In genomic region chr7:12373580-12374263, GRCh38 we compare ENCODE assay signal across 29 cellular contexts. TPM values are rescaled to one million over a fixed set of nuclear protein-coding genes. Genes with fewer than 3 reads are reported as not detected.
"Had no signal": no experiment of that assay in that cellular context is flagged by ENCODE, and none has a peak within 500 bp of the region (broad histone marks: within the 10 kb centered on the region; RNA-seq: fewer than 3 reads in every experiment).

No MANE protein-coding gene starts in this region.

- H3K9me3 ChIP-seq: gastrocnemius medialis, lower lobe of right lung, neutrophil, right atrium auricular region, sigmoid colon, stomach, thyroid gland, vagina had no signal

- H3K4me1 ChIP-seq: esophagus muscularis mucosa, gastrocnemius medialis, lower lobe of right lung, parathyroid adenoma, sigmoid colon, stomach, thyroid gland, vagina had no signal

- H3K36me3 ChIP-seq: esophagus muscularis mucosa, gastrocnemius medialis, lower lobe of right lung, neutrophil, sigmoid colon, stomach, thyroid gland, vagina had no signal

- H3K27me3 ChIP-seq: esophagus muscularis mucosa, gastrocnemius medialis, neutrophil, right atrium auricular region, sigmoid colon, stomach, thyroid gland, vagina had no signal

- H3K9ac ChIP-seq: parathyroid adenoma had no signal

- H3K9me3 Mint-ChIP-seq: naive B cell; natural killer cell treated with Interleukin-12 subunit alpha and Interleukin-12 subunit beta and Interleukin-15 and Interleukin-18, amount 100 ng/mL, for 72 hours; neural crest cell; stimulated activated effector memory CD8-positive, alpha-beta T cell treated with anti-CD3 and anti-CD28 coated beads, Interleukin-12 subunit alpha, Interleukin-12 subunit beta, amount 100 ng/mL, for 72 hours had no signal

- DNase-seq: dermis blood vessel endothelial cell; effector memory CD4-positive, alpha-beta T cell; foreskin fibroblast; gastrocnemius medialis; head of caudate nucleus; left ventricle myocardium superior; lower lobe of right lung; naive B cell; sigmoid colon; stimulated activated CD4-positive, alpha-beta T cell treated with anti-CD3 and anti-CD28 coated beads, Interleukin-2, amount 100 ng/mL, for 24 hours; stimulated activated CD4-positive, alpha-beta T cell treated with anti-CD3 and anti-CD28 coated beads, Interleukin-4, amount 100 ng/mL, for 24 hours; stimulated activated naive CD4-positive, alpha-beta T cell treated with Interleukin-2 at 50 U/mL for 16 hours; stomach; thyroid gland; trophoblast cell had no signal

- FAIRE-seq: endothelial cell of umbilical vein had no signal

- H3K27ac Mint-ChIP-seq: naive B cell; natural killer cell treated with Interleukin-12 subunit alpha and Interleukin-12 subunit beta and Interleukin-15 and Interleukin-18, amount 100 ng/mL, for 72 hours; progenitor cell of endocrine pancreas; stimulated activated effector memory CD8-positive, alpha-beta T cell treated with anti-CD3 and anti-CD28 coated beads, Interleukin-12 subunit alpha, Interleukin-12 subunit beta, amount 100 ng/mL, for 72 hours had no signal

- H3K27me3 Mint-ChIP-seq: naive B cell, progenitor cell of endocrine pancreas had no signal

- H2AFZ ChIP-seq: parathyroid adenoma had no signal

- H3K4me3 ChIP-seq: coronary artery, esophagus muscularis mucosa, gastrocnemius medialis, lower lobe of right lung, right atrium auricular region, sigmoid colon, stomach, thyroid gland, vagina had no signal

- H3K4me1 Mint-ChIP-seq: naive B cell; neural crest cell; stimulated activated effector memory CD8-positive, alpha-beta T cell treated with anti-CD3 and anti-CD28 coated beads, Interleukin-12 subunit alpha, Interleukin-12 subunit beta, amount 100 ng/mL, for 72 hours had no signal

- H3K27ac ChIP-seq: coronary artery, esophagus muscularis mucosa, gastrocnemius medialis, lower lobe of right lung, neutrophil, parathyroid adenoma, right atrium auricular region, sigmoid colon, stomach, thyroid gland, vagina had no signal

- H3K36me3 Mint-ChIP-seq: naive B cell; natural killer cell treated with Interleukin-12 subunit alpha and Interleukin-12 subunit beta and Interleukin-15 and Interleukin-18, amount 100 ng/mL, for 72 hours; stimulated activated effector memory CD8-positive, alpha-beta T cell treated with anti-CD3 and anti-CD28 coated beads, Interleukin-12 subunit alpha, Interleukin-12 subunit beta, amount 100 ng/mL, for 72 hours had no signal

- ATAC-seq: gastrocnemius medialis; left ventricle myocardium superior; lower lobe of right lung; natural killer cell treated with Interleukin-12 subunit alpha and Interleukin-12 subunit beta and Interleukin-15 and Interleukin-18, amount 100 ng/mL, for 72 hours; stimulated activated effector memory CD8-positive, alpha-beta T cell treated with anti-CD3 and anti-CD28 coated beads, Interleukin-12 subunit alpha, Interleukin-12 subunit beta, amount 100 ng/mL, for 72 hours had no signal

- H3K4me3 Mint-ChIP-seq: naive B cell; natural killer cell treated with Interleukin-12 subunit alpha and Interleukin-12 subunit beta and Interleukin-15 and Interleukin-18, amount 100 ng/mL, for 72 hours; neural crest cell; stimulated activated effector memory CD8-positive, alpha-beta T cell treated with anti-CD3 and anti-CD28 coated beads, Interleukin-12 subunit alpha, Interleukin-12 subunit beta, amount 100 ng/mL, for 72 hours had no signal

RNA-seq across cellular contexts. Expression of gene VWDE, which starts 29.9 kb away (rescaled TPM):
- total RNA-seq: chondrocyte, dermis blood vessel endothelial cell, esophagus muscularis mucosa, gastrocnemius medialis, left ventricle myocardium superior, mesenteric fat pad, neural crest cell, subcutaneous adipose tissue had no signal
